9 cellular contexts compared by ENCODE assay signal in the genomic region with DNA sequence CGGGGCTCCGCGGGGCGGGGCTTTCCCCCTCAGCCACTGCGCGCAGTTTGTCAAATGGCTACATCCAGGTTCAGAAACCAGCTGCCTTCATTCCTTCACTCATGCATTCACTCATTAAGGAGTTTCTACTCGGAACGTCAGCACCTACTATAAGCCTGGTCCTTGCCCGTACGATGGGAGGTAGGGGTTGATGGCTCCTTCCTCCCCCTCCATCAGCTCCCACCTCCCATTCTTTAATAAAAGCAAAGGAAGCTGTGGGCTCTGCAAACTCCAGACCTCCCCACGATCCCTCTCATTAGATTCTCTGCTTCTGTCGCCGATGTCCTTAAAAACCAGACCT. TPM values are rescaled to one million over a fixed set of nuclear protein-coding genes. Genes with fewer than 3 reads are reported as not detected.
DNase-seq lines count a peak whose midpoint lies in the region; FAIRE-seq and TF ChIP-seq lines count a peak whose summit lies in the region.
"Had no signal": no experiment of that assay in that cellular context is flagged by ENCODE, and none has a peak within 500 bp of the region (broad histone marks: within the 10 kb centered on the region; RNA-seq: fewer than 3 reads in every experiment).

No MANE protein-coding gene starts in this region.

- peak overlapping the region in 1 of 3 experiments; percentile 69 for H3K4me3 ChIP-seq in keratinocyte (ENCODE audit: control insufficient read depth in 2 of 3, extremely low read depth in 1 of 3, insufficient read depth in 2 of 3, low read depth in 1 of 3, low read length in 3 of 3)
- peak overlapping the region; percentile 45 for H3K4me3 ChIP-seq in suprapubic skin

- H3K27ac Mint-ChIP-seq in activated CD4-positive, alpha-beta T cell treated with anti-CD3 and anti-CD28 coated beads, Interleukin-2, amount 10 ng/mL, durations not matched to agents 7 days and 5 days: peak overlapping the region; percentile 71
- no peak overlapping the region for H3K27ac Mint-ChIP-seq in activated naive CD8-positive, alpha-beta T cell treated with anti-CD3 and anti-CD28 coated beads for 36 hours

- dilution Hi-C loops in keratinocyte (cut with MboI; ENCODE audit: extremely low pct_ligation_motif_present, low sequenced_read_pairs): no loop called here

- peak overlapping the region; percentile 86 for H3K4me2 ChIP-seq in keratinocyte (ENCODE audit: control insufficient read depth, extremely low read depth, insufficient read depth, low read depth, low read length)

- peaks cover 5% of the 10 kb centered on the region for H3K9me3 Mint-ChIP-seq in activated CD4-positive, alpha-beta T cell treated with anti-CD3 and anti-CD28 coated beads, Interleukin-2, amount 10 ng/mL, durations not matched to agents 7 days and 5 days
- no peaks in the 10 kb centered on the region for H3K9me3 Mint-ChIP-seq in activated naive CD8-positive, alpha-beta T cell treated with anti-CD3 and anti-CD28 coated beads for 36 hours

- 7% methylated on average over 9 of the region's 13 CpGs for WGBS in suprapubic skin

- FAIRE-seq in keratinocyte (lab: Jason Lieb, UNC): no peak

- TF ChIP-seq CTCF in keratinocyte (optimal IDR thresholded peaks at IDR 0.05 in 1 of 3, IDR thresholded peaks at IDR 0.05 in 1 of 3, conservative IDR thresholded peaks at IDR 0.05 in 1 of 3; ENCODE audit: extremely low read depth in 1 of 3, insufficient read depth in 2 of 3, low read length in 3 of 3): no peak
- TF ChIP-seq CTCF in suprapubic skin (IDR thresholded peaks at IDR 0.05): no peak

- no peak for DNase-seq in activated CD4-positive, alpha-beta T cell treated with anti-CD3 and anti-CD28 coated beads, Interleukin-2, amount 10 ng/mL, durations not matched to agents 7 days and 5 days
- DNase-seq in activated CD4-positive, alpha-beta T cell treated with anti-CD3 and anti-CD28 coated beads, Interleukin-2, amount 50 U/mL, for 48 hours: no peak
- no peak for DNase-seq in activated naive CD8-positive, alpha-beta T cell treated with anti-CD3 and anti-CD28 coated beads for 36 hours
- no peak for DNase-seq in keratinocyte (ENCODE audit: low read depth, low spot score)
- DNase-seq in suprapubic skin (ENCODE audit: low spot score in 2 of 2): no peak
- no peak for DNase-seq in UCSD-AML1 (lab: John Stamatoyannopoulos, UW; ENCODE audit: unreplicated experiment)
- no peak for DNase-seq in activated gamma-delta T cell (lab: John Stamatoyannopoulos, UW)
- DNase-seq in NCI-H2081 (lab: John Stamatoyannopoulos, UW): no peak

- peak overlapping the region; percentile 43 for H3K4me3 Mint-ChIP-seq in activated CD4-positive, alpha-beta T cell treated with anti-CD3 and anti-CD28 coated beads, Interleukin-2, amount 10 ng/mL, durations not matched to agents 7 days and 5 days
- peak overlapping the region; percentile 68 for H3K4me3 Mint-ChIP-seq in activated naive CD8-positive, alpha-beta T cell treated with anti-CD3 and anti-CD28 coated beads for 36 hours

- H3K27ac ChIP-seq in keratinocyte (ENCODE audit: control insufficient read depth, insufficient read depth, low read length): no peak overlapping the region
- H3K27ac ChIP-seq in suprapubic skin: no peak overlapping the region

- peaks cover 44% of the 10 kb centered on the region for H3K4me1 Mint-ChIP-seq in activated CD4-positive, alpha-beta T cell treated with anti-CD3 and anti-CD28 coated beads, Interleukin-2, amount 10 ng/mL, durations not matched to agents 7 days and 5 days
- peaks cover 41% of the 10 kb centered on the region for H3K4me1 Mint-ChIP-seq in activated naive CD8-positive, alpha-beta T cell treated with anti-CD3 and anti-CD28 coated beads for 36 hours

- no peaks in the 10 kb centered on the region for H3K36me3 ChIP-seq in keratinocyte (ENCODE audit: control insufficient read depth in 2 of 2, extremely low read depth in 1 of 2, insufficient read depth in 2 of 2, low read length in 2 of 2)
- H3K36me3 ChIP-seq in suprapubic skin: no peaks in the 10 kb centered on the region

- no peaks in the 10 kb centered on the region for H3K9me1 ChIP-seq in keratinocyte (ENCODE audit: control insufficient read depth, extremely low read depth, insufficient read depth, low read length)

- H3K27me3 ChIP-seq in keratinocyte (ENCODE audit: control insufficient read depth, extremely low read depth, insufficient read depth, low read length) (peaks cover 8% of the 10 kb centered on the region), suprapubic skin (no peaks in the 10 kb centered on the region)

- POLR2A ChIA-PET in activated CD4-positive, alpha-beta T cell treated with anti-CD3 and anti-CD28 coated beads, Interleukin-2, amount 10 ng/mL, durations not matched to agents 7 days and 5 days (lab: Charles Lee): no interaction called here

- TF ChIP-seq EP300 in suprapubic skin (IDR thresholded peaks at IDR 0.05): no peak

- H3K9me3 ChIP-seq in keratinocyte (ENCODE audit: control insufficient read depth, low read depth, low read length): no peaks in the 10 kb centered on the region
- no peaks in the 10 kb centered on the region for H3K9me3 ChIP-seq in suprapubic skin

- TF ChIP-seq POLR2A in suprapubic skin (IDR thresholded peaks at IDR 0.05): no peak

- H3K79me2 ChIP-seq in keratinocyte (ENCODE audit: control insufficient read depth, insufficient read depth, low read length): no peaks in the 10 kb centered on the region

- H2AFZ ChIP-seq in keratinocyte (ENCODE audit: control insufficient read depth, low read length): peak overlapping the region; percentile 37

- no peak overlapping the region for H3K9ac ChIP-seq in keratinocyte (ENCODE audit: control insufficient read depth, extremely low read depth, insufficient read depth, low read length)

- H3K36me3 Mint-ChIP-seq in activated CD4-positive, alpha-beta T cell treated with anti-CD3 and anti-CD28 coated beads, Interleukin-2, amount 10 ng/mL, durations not matched to agents 7 days and 5 days (ENCODE audit: low read depth): no peaks in the 10 kb centered on the region
- H3K36me3 Mint-ChIP-seq in activated naive CD8-positive, alpha-beta T cell treated with anti-CD3 and anti-CD28 coated beads for 36 hours: no peaks in the 10 kb centered on the region

- no peaks in the 10 kb centered on the region for H4K20me1 ChIP-seq in keratinocyte (ENCODE audit: control insufficient read depth, extremely low read depth, insufficient read depth, low read length)

- H3K4me1 ChIP-seq in keratinocyte (ENCODE audit: control insufficient read depth, extremely low read depth, insufficient read depth, low read length) (peaks cover 16% of the 10 kb centered on the region), suprapubic skin (peaks cover 18% of the 10 kb centered on the region)

- peaks cover 15% of the 10 kb centered on the region for H3K27me3 Mint-ChIP-seq in activated CD4-positive, alpha-beta T cell treated with anti-CD3 and anti-CD28 coated beads, Interleukin-2, amount 10 ng/mL, durations not matched to agents 7 days and 5 days
- no peaks in the 10 kb centered on the region for H3K27me3 Mint-ChIP-seq in activated naive CD8-positive, alpha-beta T cell treated with anti-CD3 and anti-CD28 coated beads for 36 hours

- CTCF ChIA-PET in activated CD4-positive, alpha-beta T cell treated with anti-CD3 and anti-CD28 coated beads, Interleukin-2, amount 10 ng/mL, durations not matched to agents 7 days and 5 days (lab: Charles Lee): interaction anchor here (0.7 to 2.9 kb wide), 7 partner anchors 9 to 249 kb away, joined by 3 to 11 read pairs (median 4); no protein-coding TSS in a partner anchor

RNA-seq across cellular contexts. Expression of gene CFAP92, which starts 0.3 kb away (rescaled TPM):
- under 1 TPM in 1 of 2 experiments, not detected in 1; 0.10 TPM for total RNA-seq in activated CD4-positive, alpha-beta T cell treated with anti-CD3 and anti-CD28 coated beads, Interleukin-2, amount 10 ng/mL, durations not matched to agents 7 days and 5 days
- total RNA-seq in activated naive CD8-positive, alpha-beta T cell treated with anti-CD3 and anti-CD28 coated beads for 36 hours: under 1 TPM; 0.40 to 0.56 TPM
- polyA plus RNA-seq in keratinocyte: 0.11 to 0.26 TPM (median 0.22 TPM) in 3 replicates
- polyA plus RNA-seq in keratinocyte (2011; ENCODE audit: low read depth): 0.45 TPM
- polyA plus RNA-seq in keratinocyte (2011; cell fraction: cytosol; rRNA removed): 0.12 and 0.14 TPM in 2 replicates
- 0.19 and 0.45 TPM in 2 replicates for polyA plus RNA-seq in keratinocyte (2011; cell fraction: nucleus; rRNA removed)
- 0.17 and 0.24 TPM in 2 replicates for polyA plus RNA-seq in keratinocyte (2012; ENCODE audit: low replicate concordance)
- polyA minus RNA-seq in keratinocyte: 0.58 TPM in 1 of 3 replicates, not detected in the others
- not detected for polyA minus RNA-seq in keratinocyte (2011; cell fraction: cytosol; rRNA and poly(A)+ RNA removed)
- polyA minus RNA-seq in keratinocyte (2011; cell fraction: nucleus; rRNA and poly(A)+ RNA removed): not detected in 2 replicates
- 1 to 10 TPM in 2 of 4 donors, under 1 TPM in 2; 0.11 to 1.7 (median 0.87) TPM for total RNA-seq in suprapubic skin

RNA-seq across cellular contexts. Expression of gene EFCC1, which starts 7.0 kb away (rescaled TPM):
- total RNA-seq in activated CD4-positive, alpha-beta T cell treated with anti-CD3 and anti-CD28 coated beads, Interleukin-2, amount 10 ng/mL, durations not matched to agents 7 days and 5 days: under 1 TPM in 1 of 2 experiments, not detected in 1; 0.07 TPM
- total RNA-seq in activated naive CD8-positive, alpha-beta T cell treated with anti-CD3 and anti-CD28 coated beads for 36 hours: under 1 TPM; 0.18 to 0.45 TPM
- not detected in 3 replicates for polyA plus RNA-seq in keratinocyte
- not detected for polyA plus RNA-seq in keratinocyte (2011; ENCODE audit: low read depth)
- not detected in 2 replicates for polyA plus RNA-seq in keratinocyte (2011; cell fraction: cytosol; rRNA removed)
- not detected in 2 replicates for polyA plus RNA-seq in keratinocyte (2011; cell fraction: nucleus; rRNA removed)
- polyA plus RNA-seq in keratinocyte (2012; ENCODE audit: low replicate concordance): 0.16 TPM in 1 of 2 replicates, not detected in the other
- polyA minus RNA-seq in keratinocyte: not detected in 3 replicates
- polyA minus RNA-seq in keratinocyte (2011; cell fraction: cytosol; rRNA and poly(A)+ RNA removed): not detected
- polyA minus RNA-seq in keratinocyte (2011; cell fraction: nucleus; rRNA and poly(A)+ RNA removed): not detected in 2 replicates
- total RNA-seq in suprapubic skin: 1 to 10 TPM in 2 of 4 donors, under 1 TPM in 2; 0.76 to 2.5 (median 1.1) TPM
- total RNA-seq: NCI-H460 had no signal
